ENCODE assay signal across 10 cellular contexts in the genomic region with DNA sequence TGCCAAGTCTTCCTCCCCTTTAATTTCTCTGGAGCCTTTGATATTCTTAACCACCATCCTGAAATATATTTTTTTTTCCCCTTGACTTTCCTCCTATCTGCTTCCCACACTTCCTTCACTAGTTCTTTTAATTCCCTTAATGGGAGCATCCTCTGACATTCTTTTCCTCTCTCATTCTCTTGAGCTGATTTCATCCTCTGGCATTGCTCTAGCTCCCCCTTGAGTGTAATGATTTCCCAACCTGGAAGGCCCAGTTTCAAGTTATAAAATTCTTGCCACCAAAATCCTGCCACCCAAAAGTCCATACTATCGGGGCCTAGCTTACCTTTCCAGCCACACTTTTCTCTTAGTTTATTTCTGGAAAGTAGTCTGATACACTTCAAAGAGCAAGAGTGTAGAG. TPM values are rescaled to one million over a fixed set of nuclear protein-coding genes. Genes with fewer than 3 reads are reported as not detected.
DNase-seq lines count a peak whose midpoint lies in the region; ATAC-seq, FAIRE-seq and TF ChIP-seq lines count a peak whose summit lies in the region.
"Had no signal": no experiment of that assay in that cellular context is flagged by ENCODE, and none has a peak within 500 bp of the region (broad histone marks: within the 10 kb centered on the region; RNA-seq: fewer than 3 reads in every experiment).

No MANE protein-coding gene starts in this region.

- TF ChIP-seq CTCF in K562 (IDR thresholded peaks at IDR 0.05 in 2 of 3, conservative IDR thresholded peaks at IDR 0.05 in 1 of 3; ENCODE audit: insufficient read depth in 2 of 3, low read depth in 1 of 3, low read length in 3 of 3) = peak in 2 of 3 experiments; percentile 20 to 21; a peak in 1 of 6 replicates

- FAIRE-seq in K562 (lab: Jason Lieb, UNC) = no peak
- FAIRE-seq: G401.6 had no signal

- no peaks in the 10 kb centered on the region for H3K9me1 ChIP-seq in K562 (ENCODE audit: control insufficient read depth, insufficient read depth, low read length)

- H3K79me2 ChIP-seq in ACC112 (ENCODE audit: control insufficient read depth, insufficient read depth, low read length, unreplicated experiment) (no peaks in the 10 kb centered on the region), K562 (ENCODE audit: control insufficient read depth, insufficient read depth, low read length) (no peaks in the 10 kb centered on the region)

- TF ChIP-seq RAD21 in K562 (CRISPR knock-in tag; conservative IDR thresholded peaks at IDR 0.05 in 1 of 2, IDR thresholded peaks at IDR 0.05 in 1 of 2) = peak in 1 of 2 experiments; percentile 33; a peak in 2 of 4 replicates

- DNase-seq in HS-27A (ENCODE audit: low read depth) (peak; percentile 38), K562 (ENCODE audit: extremely low read depth in 1 of 4, low spot score in 3 of 4) (no peak), iris pigment epithelial cell (ENCODE audit: low read depth) (peak; percentile 67)

- intact Hi-C loops in K562 (cut with micrococcal nuclease) = no loop called here

- H3K9ac ChIP-seq in K562 (ENCODE audit: insufficient read depth in 1 of 2, low read depth in 2 of 2, low read length in 2 of 2) = no peak overlapping the region

- in situ Hi-C loops in K562 (cut with MboI) = no loop called here

- H3K27ac ChIP-seq in ACC112 (ENCODE audit: low read depth, low read length) = no peak overlapping the region
- H3K27ac ChIP-seq in K562 (ENCODE audit: extremely low read depth, low read depth, low read length) = no peak overlapping the region

- WGBS in K562 (ENCODE audit: insufficient coverage, low coverage, missing lambda C conversion rate) = 13% methylated on average over 1 of the region's 1 CpG

- CTCF ChIA-PET in K562 (lab: Yijun Ruan, JAX; ENCODE audit: low intra/inter-chr PET ratio) = no interaction called here

- H4K20me1 ChIP-seq in K562 (replicated peaks; ENCODE audit: control insufficient read depth, insufficient read depth, low read length) = no peaks in the 10 kb centered on the region

- H3K4me3 ChIP-seq in ACC112 (ENCODE audit: low read depth, low read length) (no peak overlapping the region), K562 (no peak overlapping the region)

- H3K36me3 ChIP-seq in ACC112 (ENCODE audit: insufficient read depth, low read length) (peaks cover 3% of the 10 kb centered on the region; the same call in 1 of the 2 replicates), K562 (ENCODE audit: control insufficient read depth, insufficient read depth, low read length) (no peaks in the 10 kb centered on the region)

- no peak overlapping the region for H3K4me2 ChIP-seq in K562 (ENCODE audit: insufficient read depth, low read length)

- peak overlapping the region; percentile 55 for H2AFZ ChIP-seq in ACC112 (ENCODE audit: low read length, unreplicated experiment)
- H2AFZ ChIP-seq in K562 (ENCODE audit: low read depth, low read length) = no peak overlapping the region

- H3K27me3 ChIP-seq in ACC112 (ENCODE audit: insufficient read depth, low read length) (no peaks in the 10 kb centered on the region), K562 (ENCODE audit: control insufficient read depth in 2 of 2, insufficient read depth in 2 of 2, low read length in 2 of 2) (no peaks in the 10 kb centered on the region; a peak in 2 of 5 replicates)

- no peaks in the 10 kb centered on the region for H3K9me3 ChIP-seq in K562 (replicated peaks; ENCODE audit: control insufficient read depth, insufficient read depth, low read depth, low read length)

- no peak for TF ChIP-seq EP300 in K562 (IDR thresholded peaks at IDR 0.05; ENCODE audit: low read length)

- no peak for TF ChIP-seq POLR2A in K562 (conservative IDR thresholded peaks at IDR 0.05)

- no peak for ATAC-seq in K562
- ATAC-seq in GM18867 (IDR thresholded peaks at IDR 0.05; ENCODE audit: unreplicated experiment) = no peak
- ATAC-seq in GM18909 (IDR thresholded peaks at IDR 0.05; ENCODE audit: poor library complexity, unreplicated experiment) = no peak
- no peak for ATAC-seq in HG03460 (IDR thresholded peaks at IDR 0.05; ENCODE audit: unreplicated experiment)
- ATAC-seq in GM19397 (IDR thresholded peaks at IDR 0.05; ENCODE audit: unreplicated experiment) = no peak

- POLR2A ChIA-PET in K562 (lab: Yijun Ruan, JAX) = interaction anchor here (0.7 kb wide), 1 partner anchor 747 kb away, joined by 3 read pairs; no protein-coding TSS in a partner anchor

- no TSS peak for BruUV-seq in K562 (replicated peaks; lab: Mats Ljungman, UMichigan)

- H3K4me1 ChIP-seq in ACC112 (ENCODE audit: control insufficient read depth, insufficient read depth, low read length, unreplicated experiment) (peaks cover 11% of the 10 kb centered on the region), K562 (replicated peaks in 1 of 2; ENCODE audit: control insufficient read depth in 2 of 2, insufficient read depth in 2 of 2, low read length in 2 of 2) (no peaks in the 10 kb centered on the region)

TF ChIP-seq in K562, 482 proteins besides CTCF, POLR2A, EP300 and RAD21:
- TF ChIP-seq KLF6 (CRISPR knock-in tag; IDR thresholded peaks at IDR 0.05; ENCODE audit: borderline replicate concordance) = no peak
- no peak for TF ChIP-seq POLR2AphosphoS2 (IDR thresholded peaks at IDR 0.05; ENCODE audit: low read length)
- no peak for TF ChIP-seq ZNF174 (CRISPR knock-in tag; IDR thresholded peaks at IDR 0.05)
- TF ChIP-seq PHF20 (IDR thresholded peaks at IDR 0.05; ENCODE audit: partially characterized antibody) = no peak
- no peak for TF ChIP-seq ZNF146 (CRISPR knock-in tag; IDR thresholded peaks at IDR 0.05; ENCODE audit: unreplicated experiment)
- no peak for TF ChIP-seq SETDB1 (IDR thresholded peaks at IDR 0.05; ENCODE audit: low read length)
- TF ChIP-seq, protein P1, sequence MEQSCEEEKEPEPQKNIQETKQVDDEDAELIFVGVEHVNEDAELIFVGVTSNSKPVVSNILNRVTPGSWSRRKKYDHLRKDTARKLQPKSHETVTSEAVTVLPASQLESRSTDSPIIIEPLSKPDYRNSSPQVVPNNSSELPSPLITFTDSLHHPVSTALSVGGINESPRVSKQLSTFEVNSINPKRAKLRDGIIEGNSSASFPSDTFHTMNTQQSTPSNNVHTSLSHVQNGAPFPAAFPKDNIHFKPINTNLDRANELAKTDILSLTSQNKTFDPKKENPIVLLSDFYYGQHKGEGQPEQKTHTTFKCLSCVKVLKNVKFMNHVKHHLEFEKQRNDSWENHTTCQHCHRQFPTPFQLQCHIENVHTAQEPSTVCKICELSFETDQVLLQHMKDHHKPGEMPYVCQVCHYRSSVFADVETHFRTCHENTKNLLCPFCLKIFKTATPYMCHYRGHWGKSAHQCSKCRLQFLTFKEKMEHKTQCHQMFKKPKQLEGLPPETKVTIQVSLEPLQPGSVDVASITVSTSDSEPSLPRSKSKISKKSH (CRISPR knock-in tag; IDR thresholded peaks at IDR 0.05) = no peak
- no peak for TF ChIP-seq RHOXF2B (CRISPR knock-in tag; conservative IDR thresholded peaks at IDR 0.05)
- TF ChIP-seq TOE1 (IDR thresholded peaks at IDR 0.05; ENCODE audit: borderline replicate concordance) = no peak
- no peak for TF ChIP-seq TOE1 (CRISPR knock-in tag; IDR thresholded peaks at IDR 0.05; ENCODE audit: borderline replicate concordance, low read depth)
- no peak for TF ChIP-seq TCF3 (CRISPR knock-in tag; IDR thresholded peaks at IDR 0.05)
- no peak for TF ChIP-seq ZNF133 (CRISPR knock-in tag; IDR thresholded peaks at IDR 0.05)
TF ChIP-seq in K562: peak in this region for 0.

RNA-seq across cellular contexts. Expression of a gene that starts 39.5 kb away (rescaled TPM):
- not detected in 2 replicates for total RNA-seq in K562 (2011; cell fraction: chromatin; rRNA removed; ENCODE audit: low replicate concordance)
- not detected in 2 replicates for total RNA-seq in K562 (2011; cell fraction: nucleolus; rRNA removed)
- not detected in 2 replicates for total RNA-seq in K562 (2011; cell fraction: nucleoplasm; rRNA removed)
- total RNA-seq in K562 (2014; rRNA removed) = not detected in 2 replicates
- total RNA-seq in K562 (2014; rRNA removed; fragmentation: Illumina TruSeq; extraction: Trizol) = not detected in 2 replicates
- not detected in 2 replicates for total RNA-seq in K562 (2015; rRNA removed; fragmentation: Illumina TruSeq; extraction: Trizol)
- total RNA-seq in K562 (2021) = not detected in 2 replicates
- polyA plus RNA-seq in K562 (2011; rRNA removed) = not detected in 2 replicates
- not detected in 2 replicates for polyA plus RNA-seq in K562 (2011; cell fraction: cytosol; rRNA removed)
- not detected in 2 replicates for polyA plus RNA-seq in K562 (2011; cell fraction: nucleus; rRNA removed)
- not detected in 2 replicates for polyA plus RNA-seq in K562 (2012)
- not detected in 2 replicates for polyA plus RNA-seq in K562 (2014; fragmentation: Illumina TruSeq; extraction: Trizol)
- not detected for polyA plus RNA-seq in K562 (2014; fragmentation: Nextera tagmentation; extraction: Ambion mirVana)
- not detected in 2 replicates for polyA plus RNA-seq in K562 (2014; rRNA removed)
- not detected in 2 replicates for polyA minus RNA-seq in K562 (2011; rRNA and poly(A)+ RNA removed)
- not detected in 2 replicates for polyA minus RNA-seq in K562 (2011; cell fraction: cytosol; rRNA and poly(A)+ RNA removed)
- polyA minus RNA-seq in K562 (2011; cell fraction: nucleus; rRNA and poly(A)+ RNA removed) = not detected in 2 replicates
- total RNA-seq: posterior vena cava had no signal

Comparison
In these comparisons a context has a peak if more than half of its experiments do, and no peak if none do; other contexts are left out.
1. DNase-seq: peak in HS-27A (single experiment) and iris pigment epithelial cell (single experiment); none in K562 (0 of 4).